In the genomic region with DNA sequence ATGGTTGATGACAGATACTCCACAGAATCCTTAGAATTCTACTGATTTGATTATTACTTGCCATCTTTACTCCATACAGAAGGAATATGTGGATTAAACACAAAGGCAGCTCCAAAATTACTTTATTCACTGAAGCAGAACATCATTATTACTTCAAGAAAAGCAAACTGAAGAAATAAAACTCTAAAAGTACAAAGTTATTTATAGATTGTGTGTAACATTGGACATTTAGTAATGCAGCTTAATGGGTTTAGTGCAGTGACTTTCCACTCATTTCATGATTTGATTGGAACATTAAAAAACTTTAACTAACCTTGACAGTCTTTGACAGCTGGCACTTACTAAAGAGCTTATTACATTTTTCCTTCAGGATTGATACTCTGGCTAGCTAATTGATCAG, we compare ENCODE assay signal across 16 cellular contexts. TPM values are rescaled to one million over a fixed set of nuclear protein-coding genes. Genes with fewer than 3 reads are reported as not detected.
DNase-seq lines count a peak whose midpoint lies in the region; ATAC-seq, FAIRE-seq and TF ChIP-seq lines count a peak whose summit lies in the region.
"Had no signal": no experiment of that assay in that cellular context is flagged by ENCODE, and none has a peak within 500 bp of the region (broad histone marks: within the 10 kb centered on the region; RNA-seq: fewer than 3 reads in every experiment).

No MANE protein-coding gene starts in this region.

- no peak for FAIRE-seq in A549 (lab: Jason Lieb, UNC)

- H3K27me3 Mint-ChIP-seq in HFFc6 (ENCODE audit: insufficient read depth) = no peaks in the 10 kb centered on the region
- H3K27me3 Mint-ChIP-seq: CD8-positive, alpha-beta memory T cell had no signal

- H3K27ac Mint-ChIP-seq in HFFc6 = 0 out of 2 replicates have a peak overlapping the region, but pooled peaks have one; percentile 26
- H3K27ac Mint-ChIP-seq: CD8-positive, alpha-beta memory T cell had no signal

- no peak for TF ChIP-seq RAD21 in A549 (conservative IDR thresholded peaks at IDR 0.05 in 1 of 2, IDR thresholded peaks at IDR 0.05 in 1 of 2)

- CTCF ChIA-PET in A549 (lab: Yijun Ruan, JAX) = interaction anchor here (0.6 to 1.5 kb wide), 4 partner anchors 14 to 210 kb away, joined by 3 to 5 read pairs (median 3); no protein-coding TSS in a partner anchor

- in situ Hi-C loops in gastrocnemius medialis (cut with MboI; ENCODE audit: low sequenced_read_pairs in 4 of 4) = loop anchor here in 1 of 4 donors (10.0 kb wide), 1 partner anchor 117 kb away; no protein-coding TSS in a partner anchor

- TF ChIP-seq EP300 in A549 (IDR thresholded peaks at IDR 0.05) (no peak), esophagus muscularis mucosa (IDR thresholded peaks at IDR 0.05) (no peak)

- no peak overlapping the region for H3K4me3 Mint-ChIP-seq in HFFc6
- H3K4me3 Mint-ChIP-seq: CD8-positive, alpha-beta memory T cell had no signal

- no peak overlapping the region for H3K4me3 ChIP-seq in A549
- H3K4me3 ChIP-seq in esophagus muscularis mucosa = no peak overlapping the region
- H3K4me3 ChIP-seq in gastrocnemius medialis = no peak overlapping the region
- H3K4me3 ChIP-seq: PC-9 had no signal

- H3K27me3 ChIP-seq in esophagus muscularis mucosa (no peaks in the 10 kb centered on the region), gastrocnemius medialis (no peaks in the 10 kb centered on the region)
- H3K27me3 ChIP-seq: BE2C had no signal

- H3K9me3 ChIP-seq in A549 (no peaks in the 10 kb centered on the region), esophagus muscularis mucosa (no peaks in the 10 kb centered on the region), gastrocnemius medialis (no peaks in the 10 kb centered on the region)
- H3K9me3 ChIP-seq: BE2C had no signal

- peak overlapping the region; percentile 0; the same call in 2 of the 3 replicates for H3K4me2 ChIP-seq in A549
- H3K4me2 ChIP-seq: PC-9 had no signal

- DNase-seq in A549 (ENCODE audit: low read depth in 1 of 2, low spot score in 1 of 2) = no peak
- no peak for DNase-seq in HFFc6
- no peak for DNase-seq in esophagus muscularis mucosa (ENCODE audit: extremely low spot score)
- no peak for DNase-seq in gastrocnemius medialis
- DNase-seq in NCI-H69 (lab: John Stamatoyannopoulos, UW) = no peak
- no peak for DNase-seq in NCI-H1048 (lab: John Stamatoyannopoulos, UW)
- no peak for DNase-seq in hepatic stellate cell (ENCODE audit: low spot score)
- DNase-seq: BE2C; CD8-positive, alpha-beta memory T cell; GOT3; MV-4-11; NCI-H1436 treated with DMSO at 0.1 percent for 48 hours; NCI-H2081 treated with DMSO at 0.1 percent for 48 hours; NCI-H526; PC-9 had no signal

- TF ChIP-seq POLR2A in A549 (IDR thresholded peaks at IDR 0.05; ENCODE audit: low read length) (no peak), esophagus muscularis mucosa (IDR thresholded peaks at IDR 0.05; ENCODE audit: low read depth) (no peak), gastrocnemius medialis (IDR thresholded peaks at IDR 0.05) (no peak)

- peaks cover 45% of the 10 kb centered on the region for H3K4me1 Mint-ChIP-seq in HFFc6 (ENCODE audit: low read depth)
- H3K4me1 Mint-ChIP-seq: CD8-positive, alpha-beta memory T cell had no signal

- no peaks in the 10 kb centered on the region for H3K9me3 Mint-ChIP-seq in HFFc6
- H3K9me3 Mint-ChIP-seq: CD8-positive, alpha-beta memory T cell had no signal

- POLR2A ChIA-PET in A549 (lab: Yijun Ruan, JAX) = no interaction called here

- TF ChIP-seq CTCF in A549 (IDR thresholded peaks at IDR 0.05) = no peak
- TF ChIP-seq CTCF in HFFc6 (IDR thresholded peaks at IDR 0.05) = no peak
- TF ChIP-seq CTCF in esophagus muscularis mucosa (IDR thresholded peaks at IDR 0.05) = no peak
- no peak for TF ChIP-seq CTCF in gastrocnemius medialis (IDR thresholded peaks at IDR 0.05 in 4 of 5, conservative IDR thresholded peaks at IDR 0.05 in 1 of 5)

- H3K36me3 ChIP-seq in esophagus muscularis mucosa = peaks cover 0 to 17% (median 0%) of the 10 kb centered on the region in 4 donors
- H3K36me3 ChIP-seq in gastrocnemius medialis = no peaks in the 10 kb centered on the region

- no peak for ATAC-seq in A549
- ATAC-seq in gastrocnemius medialis = no peak

- peaks cover 56% of the 10 kb centered on the region for H3K4me1 ChIP-seq in A549
- H3K4me1 ChIP-seq in esophagus muscularis mucosa = peaks cover 23 to 48% (median 46%) of the 10 kb centered on the region in 4 donors
- H3K4me1 ChIP-seq in gastrocnemius medialis = peaks cover 15 to 31% of the 10 kb centered on the region in 2 donors

- intact Hi-C loops in esophagus muscularis mucosa (cut with DNase I) = loop anchor here (5.0 to 10.0 kb wide), 2 partner anchors 120 to 203 kb away; no protein-coding TSS in a partner anchor
- intact Hi-C loops in gastrocnemius medialis (cut with DNase I; ENCODE audit: low total_unique reads) = loop anchor here (5.0 kb wide), 1 partner anchor 50 kb away; no protein-coding TSS in a partner anchor

- H3K27ac ChIP-seq in A549 (peak overlapping the region; percentile 80 to 90), esophagus muscularis mucosa (replicated peaks in 1 of 4) (peak overlapping the region; percentile 74 to 82 (median 78)), gastrocnemius medialis (peak overlapping the region; percentile 75 to 82 (median 80))
- H3K27ac ChIP-seq: HL-60, PC-9 had no signal

- H3K36me3 Mint-ChIP-seq in HFFc6 (ENCODE audit: low read depth) = peaks cover 9% of the 10 kb centered on the region; the same call in 1 of the 2 replicates
- H3K36me3 Mint-ChIP-seq: CD8-positive, alpha-beta memory T cell had no signal

TF ChIP-seq in A549, 52 proteins besides CTCF, POLR2A, EP300 and RAD21:
- no peak for TF ChIP-seq GATA3 (IDR thresholded peaks at IDR 0.05; ENCODE audit: borderline replicate concordance)
- no peak for TF ChIP-seq MAZ (IDR thresholded peaks at IDR 0.05; ENCODE audit: borderline replicate concordance, low read depth, low read length)
- TF ChIP-seq ZNF302 (CRISPR knock-in tag; IDR thresholded peaks at IDR 0.05) = no peak
- TF ChIP-seq CBX8 (IDR thresholded peaks at IDR 0.05) = no peak
- no peak for TF ChIP-seq CEBPB (IDR thresholded peaks at IDR 0.05)
- no peak for TF ChIP-seq SMC3 (IDR thresholded peaks at IDR 0.05)
TF ChIP-seq in A549: peak in this region for 0.

RNA-seq across cellular contexts. Expression of a gene that starts 59.0 kb away (rescaled TPM):
- polyA plus RNA-seq in A549 (2011; rRNA removed) (415 and 431 TPM in 2 replicates), A549 (2017; fragmentation: RNase III; extraction: RNeasy Plus Mini Kit Qiagen cat#74134 plus additional on column Dnase treatment) (328 to 356 TPM (median 342 TPM) in 3 replicates)
- 264 and 317 TPM in 2 replicates for polyA plus RNA-seq in A549 (2012; cell fraction: cytosol; rRNA removed)
- 658 and 717 TPM in 2 replicates for polyA plus RNA-seq in A549 (2012; cell fraction: nucleus; rRNA removed)
- polyA minus RNA-seq in A549 (2011; rRNA and poly(A)+ RNA removed) = 375 and 407 TPM in 2 replicates
- total RNA-seq in HFFc6 (2021; fragmentation: NEBNext Ultra II Directional; extraction: Animal tissue kit (Norgen Biotek cat#: 25700)) = 100 to 1,000 TPM; 254 to 286 (median 267) TPM
- total RNA-seq in esophagus muscularis mucosa (100 to 1,000 TPM; 170 to 231 (median 177) TPM), gastrocnemius medialis (1,000 to 10,000 TPM in 2 of 4 donors, 100 to 1,000 TPM in 2; 788 to 1,983 (median 1,302) TPM)
